ENCODE assay signal across 9 cellular contexts in genomic region chr7:94511763-94512162, GRCh38. TPM values are rescaled to one million over a fixed set of nuclear protein-coding genes. Genes with fewer than 3 reads are reported as not detected.
DNase-seq lines count a peak whose midpoint lies in the region; ATAC-seq and TF ChIP-seq lines count a peak whose summit lies in the region.
"Had no signal": no experiment of that assay in that cellular context is flagged by ENCODE, and none has a peak within 500 bp of the region (broad histone marks: within the 10 kb centered on the region; RNA-seq: fewer than 3 reads in every experiment).

No MANE protein-coding gene starts in this region.

- no peak overlapping the region for H2AFZ ChIP-seq in osteoblast (ENCODE audit: low read length)

- peaks cover 2% of the 10 kb centered on the region in 2 donors for H3K36me3 Mint-ChIP-seq in activated T-cell treated with anti-CD3 and anti-CD28 coated beads, Interleukin-2, amount 50 U/mL, for 72 hours (ENCODE audit: insufficient read depth in 2 of 2)

- H3K4me3 Mint-ChIP-seq in activated T-cell treated with anti-CD3 and anti-CD28 coated beads, Interleukin-2, amount 50 U/mL, for 72 hours: peak overlapping the region; percentile 86 to 88

- TF ChIP-seq CTCF in foreskin keratinocyte (conservative IDR thresholded peaks at IDR 0.05) (no peak), osteoblast (IDR thresholded peaks at IDR 0.05; ENCODE audit: extremely low read depth, low read depth, low read length) (no peak)

- no peak for DNase-seq in activated T-cell treated with anti-CD3 and anti-CD28 coated beads, Interleukin-2, amount 50 U/mL, for 72 hours
- no peak for DNase-seq in activated T-cell treated with anti-CD3 and anti-CD28 coated beads, Interleukin-2, amount 50 U/mL, for 1 hour
- peak; percentile 5 for DNase-seq in RPMI7951 (ENCODE audit: low read depth)
- peak; percentile 68 to 79 for DNase-seq in foreskin keratinocyte
- peak; percentile 38 for DNase-seq in superior temporal gyrus (ENCODE audit: extremely low spot score)
- no peak for DNase-seq in osteoblast (ENCODE audit: insufficient read length, low spot score, missing footprints)
- DNase-seq in SKM-1 treated with dmso at 0.1 percent for 144 hours (lab: John Stamatoyannopoulos, UW; ENCODE audit: unreplicated experiment): no peak
- DNase-seq: stimulated activated CD4-positive, alpha-beta T cell treated with anti-CD3 and anti-CD28 coated beads, Interleukin-4, amount 100 ng/mL, for 1 hour had no signal

- H3K36me3 ChIP-seq in osteoblast (ENCODE audit: insufficient read depth, low read length): no peaks in the 10 kb centered on the region

- peaks cover 6% of the 10 kb centered on the region for H4K20me1 ChIP-seq in osteoblast (ENCODE audit: insufficient read depth, low read length)

- H3K4me1 ChIP-seq in foreskin keratinocyte (peaks cover 22% of the 10 kb centered on the region), osteoblast (ENCODE audit: insufficient read depth, low read length) (peaks cover 15% of the 10 kb centered on the region)

- no peak overlapping the region for H3K27ac ChIP-seq in foreskin keratinocyte
- H3K27ac ChIP-seq in osteoblast (ENCODE audit: low read depth, low read length): no peak overlapping the region

- H3K4me1 Mint-ChIP-seq in activated T-cell treated with anti-CD3 and anti-CD28 coated beads, Interleukin-2, amount 50 U/mL, for 72 hours (ENCODE audit: low read depth): peaks cover 59% of the 10 kb centered on the region

- H3K79me2 ChIP-seq in osteoblast (ENCODE audit: insufficient read depth, low read length): peaks cover 45% of the 10 kb centered on the region

- H3K27ac Mint-ChIP-seq in activated T-cell treated with anti-CD3 and anti-CD28 coated beads, Interleukin-2, amount 50 U/mL, for 72 hours: peak overlapping the region; percentile 78

- H3K9me3 Mint-ChIP-seq in activated T-cell treated with anti-CD3 and anti-CD28 coated beads, Interleukin-2, amount 50 U/mL, for 72 hours: no peaks in the 10 kb centered on the region

- H3K27me3 Mint-ChIP-seq in activated T-cell treated with anti-CD3 and anti-CD28 coated beads, Interleukin-2, amount 50 U/mL, for 72 hours (ENCODE audit: low read depth): no peaks in the 10 kb centered on the region

- no peak overlapping the region for H3K4me3 ChIP-seq in osteoblast (ENCODE audit: insufficient read depth, low read length)

- H3K4me2 ChIP-seq in osteoblast (ENCODE audit: insufficient read depth, low read length): no peak overlapping the region

- H3K27me3 ChIP-seq in foreskin keratinocyte (no peaks in the 10 kb centered on the region), osteoblast (ENCODE audit: insufficient read depth, low read length) (no peaks in the 10 kb centered on the region)

- H3K9me3 ChIP-seq in osteoblast (ENCODE audit: low read depth, low read length): no peaks in the 10 kb centered on the region

- peak in 1 of 2 donors; percentile 17 for ATAC-seq in activated T-cell treated with anti-CD3 and anti-CD28 coated beads, Interleukin-2, amount 50 U/mL, for 72 hours (replicated peaks in 1 of 2)
- peak; percentile 82 for ATAC-seq in foreskin keratinocyte
- ATAC-seq in HG02623 (IDR thresholded peaks at IDR 0.05; ENCODE audit: unreplicated experiment): no peak

RNA-seq across cellular contexts. Expression of gene CASD1, which starts 2.2 kb away (rescaled TPM):
- 10 to 100 TPM; 14.1 to 15.8 TPM for total RNA-seq in activated T-cell treated with anti-CD3 and anti-CD28 coated beads, Interleukin-2, amount 50 U/mL, for 72 hours
- 8.8 and 11.9 TPM in 2 replicates for total RNA-seq in RPMI7951 (2014; rRNA removed; shearing (Covaris generic))
- total RNA-seq in foreskin keratinocyte (6.0 and 6.2 TPM in 2 replicates), osteoblast (19.4 and 20.6 TPM in 2 replicates)
- polyA plus RNA-seq in foreskin keratinocyte: 3.0 and 3.3 TPM in 2 replicates

Comparison
In these comparisons a context has a peak if more than half of its experiments do, and no peak if none do; other contexts are left out.
1. DNase-seq: peak in RPMI7951 (single experiment), foreskin keratinocyte (2 of 2) and superior temporal gyrus (single experiment); none in activated T-cell treated with anti-CD3 and anti-CD28 coated beads, Interleukin-2, amount 50 U/mL, for 72 hours (0 of 2), activated T-cell treated with anti-CD3 and anti-CD28 coated beads, Interleukin-2, amount 50 U/mL, for 1 hour (single experiment), osteoblast (single experiment) and SKM-1 treated with dmso at 0.1 percent for 144 hours (single experiment).